In genomic region chr2:233501198-233502076, GRCh38 we compare ENCODE assay signal across 13 cellular contexts.
A peak's percentile ranks its signal among the peaks of the same experiment; 100 is the strongest.
DNase-seq lines count a peak whose midpoint lies in the region; ATAC-seq lines count a peak whose summit lies in the region.
"Had no signal": no experiment of that assay in that cellular context is flagged by ENCODE, and none has a peak within 500 bp of the region (broad histone marks: within the 10 kb centered on the region; RNA-seq: fewer than 3 reads in every experiment).

No MANE protein-coding gene starts in this region.

- no peak overlapping the region for H3K27ac Mint-ChIP-seq in activated CD8-positive, alpha-beta T cell treated with anti-CD3 and anti-CD28 coated beads, Interleukin-2, amount 10 ng/mL, durations not matched to agents 7 days and 5 days
- H3K27ac Mint-ChIP-seq in activated CD4-positive, alpha-beta memory T cell treated with anti-CD3 and anti-CD28 coated beads, Interleukin-2, amount 10 ng/mL, durations not matched to agents 7 days and 5 days = no peak overlapping the region

- peaks cover 42% of the 10 kb centered on the region for H3K36me3 Mint-ChIP-seq in activated CD8-positive, alpha-beta T cell treated with anti-CD3 and anti-CD28 coated beads, Interleukin-2, amount 10 ng/mL, durations not matched to agents 7 days and 5 days (ENCODE audit: low read depth)
- H3K36me3 Mint-ChIP-seq in activated CD4-positive, alpha-beta memory T cell treated with anti-CD3 and anti-CD28 coated beads, Interleukin-2, amount 10 ng/mL, durations not matched to agents 7 days and 5 days (ENCODE audit: low read depth) = peaks cover 44% of the 10 kb centered on the region

- peak overlapping the region; percentile 19 for H3K27ac ChIP-seq in layer of hippocampus (ENCODE audit: low read depth, low read length)
- H3K27ac ChIP-seq: coronary artery, right lobe of liver had no signal

- no peaks in the 10 kb centered on the region for H3K27me3 ChIP-seq in layer of hippocampus (ENCODE audit: control insufficient read depth, insufficient read depth, low read length)
- H3K27me3 ChIP-seq: right lobe of liver had no signal

- peak; percentile 62 for ATAC-seq in GM21619 (IDR thresholded peaks at IDR 0.05; ENCODE audit: unreplicated experiment)
- ATAC-seq in activated CD8-positive, alpha-beta T cell treated with anti-CD3 and anti-CD28 coated beads, Interleukin-2, amount 10 ng/mL, durations not matched to agents 7 days and 5 days = peak; percentile 53
- no peak for ATAC-seq in HG03135 (IDR thresholded peaks at IDR 0.05; ENCODE audit: unreplicated experiment)
- ATAC-seq: right lobe of liver had no signal

- intact Hi-C loops in posterior vena cava (cut with DNase I) = no loop called here

- H3K27me3 Mint-ChIP-seq in activated CD8-positive, alpha-beta T cell treated with anti-CD3 and anti-CD28 coated beads, Interleukin-2, amount 10 ng/mL, durations not matched to agents 7 days and 5 days (ENCODE audit: low read depth) = no peaks in the 10 kb centered on the region
- H3K27me3 Mint-ChIP-seq in activated CD4-positive, alpha-beta memory T cell treated with anti-CD3 and anti-CD28 coated beads, Interleukin-2, amount 10 ng/mL, durations not matched to agents 7 days and 5 days = no peaks in the 10 kb centered on the region

- POLR2A ChIA-PET in activated CD8-positive, alpha-beta T cell treated with anti-CD3 and anti-CD28 coated beads, Interleukin-2, amount 10 ng/mL, durations not matched to agents 7 days and 5 days (lab: Charles Lee) = interaction anchor here (0.6 kb wide), 1 partner anchor 585 kb away, joined by 3 read pairs; no protein-coding TSS in a partner anchor
- POLR2A ChIA-PET in activated CD4-positive, alpha-beta memory T cell treated with anti-CD3 and anti-CD28 coated beads, Interleukin-2, amount 10 ng/mL, durations not matched to agents 7 days and 5 days (lab: Charles Lee) = no interaction called here

- H3K4me3 Mint-ChIP-seq in activated CD8-positive, alpha-beta T cell treated with anti-CD3 and anti-CD28 coated beads, Interleukin-2, amount 10 ng/mL, durations not matched to agents 7 days and 5 days = no peak overlapping the region
- no peak overlapping the region for H3K4me3 Mint-ChIP-seq in activated CD4-positive, alpha-beta memory T cell treated with anti-CD3 and anti-CD28 coated beads, Interleukin-2, amount 10 ng/mL, durations not matched to agents 7 days and 5 days

- peaks cover 45% of the 10 kb centered on the region for H3K4me1 Mint-ChIP-seq in activated CD8-positive, alpha-beta T cell treated with anti-CD3 and anti-CD28 coated beads, Interleukin-2, amount 10 ng/mL, durations not matched to agents 7 days and 5 days (ENCODE audit: low read depth)
- H3K4me1 Mint-ChIP-seq in activated CD4-positive, alpha-beta memory T cell treated with anti-CD3 and anti-CD28 coated beads, Interleukin-2, amount 10 ng/mL, durations not matched to agents 7 days and 5 days = peaks cover 25% of the 10 kb centered on the region

- peak; percentile 50 for DNase-seq in EL
- no peak for DNase-seq in activated CD8-positive, alpha-beta T cell treated with anti-CD3 and anti-CD28 coated beads, Interleukin-2, amount 10 ng/mL, durations not matched to agents 7 days and 5 days
- no peak for DNase-seq in posterior vena cava (ENCODE audit: low spot score)
- DNase-seq in activated CD4-positive, alpha-beta memory T cell treated with anti-CD3 and anti-CD28 coated beads, Interleukin-2, amount 10 ng/mL, durations not matched to agents 7 days and 5 days = no peak
- DNase-seq in SW480 (ENCODE audit: low spot score) = no peak
- DNase-seq: mesendoderm, NCI-H1105, NCI-H82, right lobe of liver had no signal

- CTCF ChIA-PET in activated CD8-positive, alpha-beta T cell treated with anti-CD3 and anti-CD28 coated beads, Interleukin-2, amount 10 ng/mL, durations not matched to agents 7 days and 5 days (lab: Charles Lee) = interaction anchor here (0.9 kb wide), 1 partner anchor 64 kb away, joined by 3 read pairs; no protein-coding TSS in a partner anchor
- CTCF ChIA-PET in activated CD4-positive, alpha-beta memory T cell treated with anti-CD3 and anti-CD28 coated beads, Interleukin-2, amount 10 ng/mL, durations not matched to agents 7 days and 5 days (lab: Charles Lee) = no interaction called here

- H3K9me3 Mint-ChIP-seq in activated CD8-positive, alpha-beta T cell treated with anti-CD3 and anti-CD28 coated beads, Interleukin-2, amount 10 ng/mL, durations not matched to agents 7 days and 5 days (ENCODE audit: insufficient read depth) = peaks cover 16% of the 10 kb centered on the region
- peaks cover 25% of the 10 kb centered on the region for H3K9me3 Mint-ChIP-seq in activated CD4-positive, alpha-beta memory T cell treated with anti-CD3 and anti-CD28 coated beads, Interleukin-2, amount 10 ng/mL, durations not matched to agents 7 days and 5 days
